In the genomic region with DNA sequence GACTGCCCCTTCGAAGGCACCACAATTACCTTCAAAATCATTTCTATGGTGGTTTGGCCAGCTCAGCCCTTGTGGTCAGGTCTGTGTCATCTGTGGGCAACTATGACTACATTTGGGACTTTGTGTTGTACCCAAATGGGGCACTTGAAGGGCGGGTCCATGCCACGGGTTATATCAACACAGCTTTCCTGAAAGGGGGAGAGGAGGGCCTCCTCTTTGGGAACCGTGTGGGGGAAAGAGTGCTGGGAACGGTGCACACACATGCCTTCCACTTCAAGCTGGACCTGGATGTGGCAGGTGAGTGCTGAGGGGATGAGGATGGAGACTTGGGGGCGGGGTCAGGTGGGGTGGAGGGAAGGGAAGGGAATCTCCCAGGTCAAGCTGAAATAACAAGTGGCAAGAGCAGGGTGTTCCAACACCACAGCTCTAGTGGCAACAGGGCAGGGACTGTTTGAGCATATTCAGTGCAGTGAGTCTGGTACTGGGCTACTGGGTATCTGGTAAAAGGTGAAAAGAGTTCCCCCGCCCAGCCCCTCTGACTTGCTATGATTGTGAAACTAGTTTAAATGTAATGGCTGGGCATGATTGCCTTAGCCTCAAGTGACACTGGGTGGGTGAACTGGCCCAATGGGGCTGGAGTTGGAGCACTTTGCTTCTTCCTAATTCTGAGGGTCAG, we compare ENCODE assay signal across 13 cellular contexts. TPM values are rescaled to one million over a fixed set of nuclear protein-coding genes. Genes with fewer than 3 reads are reported as not detected.
A peak's percentile ranks its signal among the peaks of the same experiment; 100 is the strongest.
DNase-seq lines count a peak whose midpoint lies in the region; ATAC-seq, FAIRE-seq and TF ChIP-seq lines count a peak whose summit lies in the region.
"Had no signal": no experiment of that assay in that cellular context is flagged by ENCODE, and none has a peak within 500 bp of the region (broad histone marks: within the 10 kb centered on the region; RNA-seq: fewer than 3 reads in every experiment).

No MANE protein-coding gene starts in this region.

- peak overlapping the region; percentile 59 to 62 for H3K27ac Mint-ChIP-seq in effector memory CD8-positive, alpha-beta T cell
- H3K27ac Mint-ChIP-seq in neural progenitor cell: no peak overlapping the region

- TF ChIP-seq EP300 in SK-N-SH (IDR thresholded peaks at IDR 0.05; ENCODE audit: borderline replicate concordance in 1 of 2, low read depth in 1 of 2, low read length in 1 of 2): no peak

- H3K4me2 ChIP-seq in SK-N-SH (no peak overlapping the region), neural progenitor cell (no peak overlapping the region)
- H3K4me2 ChIP-seq: A549 had no signal

- H3K4me3 Mint-ChIP-seq in effector memory CD8-positive, alpha-beta T cell: no peak overlapping the region
- no peak overlapping the region for H3K4me3 Mint-ChIP-seq in neural progenitor cell

- H3K27me3 ChIP-seq in SK-N-SH (ENCODE audit: insufficient read depth): no peaks in the 10 kb centered on the region
- no peaks in the 10 kb centered on the region for H3K27me3 ChIP-seq in neural progenitor cell

- H3K9me2 ChIP-seq in SK-N-SH: no peaks in the 10 kb centered on the region

- no peak for TF ChIP-seq RAD21 in SK-N-SH (IDR thresholded peaks at IDR 0.05; ENCODE audit: low read length)

- TF ChIP-seq CTCF in SK-N-SH (IDR thresholded peaks at IDR 0.05) (no peak), neural progenitor cell (IDR thresholded peaks at IDR 0.05) (no peak)

- ATAC-seq in SK-N-SH treated with all-trans-retinoic acid at 6 μM for 48 hours (peak; percentile 5; the same call in 1 of the 3 replicates), GM21786 (IDR thresholded peaks at IDR 0.05; ENCODE audit: unreplicated experiment) (no peak)
- ATAC-seq in effector memory CD8-positive, alpha-beta T cell (replicated peaks): peak; percentile 42
- ATAC-seq: mucosa of descending colon had no signal

- H4K20me1 ChIP-seq in SK-N-SH (ENCODE audit: insufficient read depth) (0 out of 2 replicates have a peak, but pooled peaks cover 10% of the 10 kb centered on the region), neural progenitor cell (ENCODE audit: low read depth) (no peaks in the 10 kb centered on the region)

- FAIRE-seq in RCC 7860 (lab: Jason Lieb, UNC): no peak
- no peak for FAIRE-seq in GM19239 (lab: Jason Lieb, UNC)
- FAIRE-seq: A549 had no signal

- H3K9me3 ChIP-seq in SK-N-SH: no peaks in the 10 kb centered on the region
- H3K9me3 ChIP-seq in neural progenitor cell (ENCODE audit: low read depth): no peaks in the 10 kb centered on the region
- H3K9me3 ChIP-seq: A549, mucosa of descending colon had no signal

- H3K27me3 Mint-ChIP-seq in effector memory CD8-positive, alpha-beta T cell: no peaks in the 10 kb centered on the region
- H3K27me3 Mint-ChIP-seq in neural progenitor cell (ENCODE audit: insufficient read depth, low read depth): peaks cover 5% of the 10 kb centered on the region

- WGBS in SK-N-SH (ENCODE audit: low lambda C conversion rate): 86% methylated on average over 6 of the region's 7 CpGs

- CTCF ChIA-PET in SK-N-SH (lab: Yijun Ruan, JAX): interaction anchor here (1.2 to 4.7 kb wide), 7 partner anchors 12 to 152 kb away, joined by 3 to 34 read pairs (median 19); a partner anchor contains a TSS

- H3K4me1 Mint-ChIP-seq in effector memory CD8-positive, alpha-beta T cell (ENCODE audit: low read depth in 2 of 2): peaks cover 8 to 13% of the 10 kb centered on the region in 2 donors
- no peaks in the 10 kb centered on the region for H3K4me1 Mint-ChIP-seq in neural progenitor cell

- H3F3A ChIP-seq in SK-N-SH (replicated peaks; ENCODE audit: insufficient read depth) (peaks cover 14% of the 10 kb centered on the region), neural progenitor cell (ENCODE audit: low read depth) (peaks cover 22% of the 10 kb centered on the region)

- H3K27ac ChIP-seq in SK-N-SH (ENCODE audit: low read depth in 2 of 2, low read length in 1 of 2): no peak overlapping the region
- no peak overlapping the region for H3K27ac ChIP-seq in neural progenitor cell
- H3K27ac ChIP-seq: SK-N-MC had no signal

- no peak overlapping the region for H2AFZ ChIP-seq in SK-N-SH (ENCODE audit: low read depth)
- no peak overlapping the region for H2AFZ ChIP-seq in neural progenitor cell (replicated peaks)

- peaks cover 21% of the 10 kb centered on the region for H3K36me3 Mint-ChIP-seq in effector memory CD8-positive, alpha-beta T cell (ENCODE audit: insufficient read depth)
- H3K36me3 Mint-ChIP-seq in neural progenitor cell: peaks cover 5% of the 10 kb centered on the region

- no peaks in the 10 kb centered on the region for H3K9me3 Mint-ChIP-seq in effector memory CD8-positive, alpha-beta T cell
- no peaks in the 10 kb centered on the region for H3K9me3 Mint-ChIP-seq in neural progenitor cell

- H3K4me1 ChIP-seq in SK-N-SH (ENCODE audit: control insufficient read depth in 1 of 2, insufficient read depth in 2 of 2, low read depth in 1 of 2, low read length in 1 of 2) (peaks cover 0 to 4% of the 10 kb centered on the region in 2 experiments; a peak in 1 of 4 replicates), neural progenitor cell (no peaks in the 10 kb centered on the region)
- H3K4me1 ChIP-seq: A549 had no signal

- H3K4me3 ChIP-seq in SK-N-SH (ENCODE audit: low read depth in 2 of 2, low read length in 1 of 2) (no peak overlapping the region), neural progenitor cell (no peak overlapping the region)
- H3K4me3 ChIP-seq: A549, mucosa of descending colon, SK-N-MC had no signal

- H3K79me2 ChIP-seq in SK-N-SH (ENCODE audit: insufficient read depth): no peaks in the 10 kb centered on the region
- no peaks in the 10 kb centered on the region for H3K79me2 ChIP-seq in neural progenitor cell (ENCODE audit: low read depth)

- H3K9ac ChIP-seq in SK-N-SH (no peak overlapping the region), neural progenitor cell (no peak overlapping the region)

- POLR2A ChIA-PET in SK-N-SH (lab: Yijun Ruan, JAX): no interaction called here

- DNase-seq in SK-N-SH (no peak), RCC 7860 (ENCODE audit: low spot score) (peak; percentile 46), neural progenitor cell (ENCODE audit: low spot score) (no peak), GM19239 (ENCODE audit: insufficient read length, low spot score) (no peak)
- no peak for DNase-seq in effector memory CD8-positive, alpha-beta T cell
- peak; percentile 49 for DNase-seq in stimulated activated CD4-positive, alpha-beta T cell treated with anti-CD3 and anti-CD28 coated beads, Interleukin-4, amount 100 ng/mL, for 24 hours
- DNase-seq: mucosa of descending colon, NCI-H1417 treated with DMSO at 0.1 percent for 48 hours had no signal

- peaks cover 19 to 48% of the 10 kb centered on the region in 2 experiments for H3K36me3 ChIP-seq in SK-N-SH (replicated peaks in 1 of 2; ENCODE audit: control insufficient read depth in 1 of 2, insufficient read depth in 2 of 2, low read length in 1 of 2)
- H3K36me3 ChIP-seq in neural progenitor cell: no peaks in the 10 kb centered on the region

TF ChIP-seq in SK-N-SH treated with all-trans-retinoic acid at 6 μM for 48 hours, 23 proteins besides CTCF, POLR2A, EP300 and RAD21 (continues in another document):
- TF ChIP-seq, protein P1, sequence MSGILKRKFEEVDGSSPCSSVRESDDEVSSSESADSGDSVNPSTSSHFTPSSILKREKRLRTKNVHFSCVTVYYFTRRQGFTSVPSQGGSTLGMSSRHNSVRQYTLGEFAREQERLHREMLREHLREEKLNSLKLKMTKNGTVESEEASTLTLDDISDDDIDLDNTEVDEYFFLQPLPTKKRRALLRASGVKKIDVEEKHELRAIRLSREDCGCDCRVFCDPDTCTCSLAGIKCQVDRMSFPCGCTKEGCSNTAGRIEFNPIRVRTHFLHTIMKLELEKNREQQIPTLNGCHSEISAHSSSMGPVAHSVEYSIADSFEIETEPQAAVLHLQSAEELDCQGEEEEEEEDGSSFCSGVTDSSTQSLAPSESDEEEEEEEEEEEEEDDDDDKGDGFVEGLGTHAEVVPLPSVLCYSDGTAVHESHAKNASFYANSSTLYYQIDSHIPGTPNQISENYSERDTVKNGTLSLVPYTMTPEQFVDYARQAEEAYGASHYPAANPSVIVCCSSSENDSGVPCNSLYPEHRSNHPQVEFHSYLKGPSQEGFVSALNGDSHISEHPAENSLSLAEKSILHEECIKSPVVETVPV (CRISPR knock-in tag; IDR thresholded peaks at IDR 0.05): no peak

TF ChIP-seq in SK-N-SH, 30 proteins besides CTCF, POLR2A, EP300 and RAD21 (continues in another document):
- no peak for TF ChIP-seq NRF1 (IDR thresholded peaks at IDR 0.05; ENCODE audit: low read depth, low read length)
- no peak for TF ChIP-seq MEF2A (IDR thresholded peaks at IDR 0.05; ENCODE audit: borderline replicate concordance, low read depth)
- TF ChIP-seq FOXJ3 (CRISPR knock-in tag; IDR thresholded peaks at IDR 0.05): no peak

RNA-seq across cellular contexts. Expression of a gene that starts 1.7 kb away (rescaled TPM):
- polyA plus RNA-seq in SK-N-SH (2012; rRNA removed): 0.24 and 0.33 TPM in 2 replicates
- 0.06 and 0.22 TPM in 2 replicates for polyA plus RNA-seq in SK-N-SH (2012; cell fraction: cytosol; rRNA removed)
- 1.3 and 1.4 TPM in 2 replicates for polyA plus RNA-seq in SK-N-SH (2012; cell fraction: nucleus; rRNA removed)
- total RNA-seq in neural progenitor cell (ENCODE audit: low replicate concordance): 1.2 and 2.1 TPM in 2 replicates

RNA-seq across cellular contexts. Expression of a gene that starts 4.9 kb away (rescaled TPM):
- 0.03 and 0.08 TPM in 2 replicates for polyA plus RNA-seq in SK-N-SH (2012; rRNA removed)
- 0.03 TPM in 1 of 2 replicates, not detected in the other for polyA plus RNA-seq in SK-N-SH (2012; cell fraction: cytosol; rRNA removed)
- 0.37 and 0.45 TPM in 2 replicates for polyA plus RNA-seq in SK-N-SH (2012; cell fraction: nucleus; rRNA removed)
- 0.90 TPM in 1 of 2 replicates, not detected in the other for total RNA-seq in neural progenitor cell (ENCODE audit: low replicate concordance)

RNA-seq across cellular contexts. Expression of a gene that starts 12.9 kb away (rescaled TPM):
- 139 and 152 TPM in 2 replicates for polyA plus RNA-seq in SK-N-SH (2012; rRNA removed)
- 173 and 178 TPM in 2 replicates for polyA plus RNA-seq in SK-N-SH (2012; cell fraction: cytosol; rRNA removed)
- 52.0 and 77.9 TPM in 2 replicates for polyA plus RNA-seq in SK-N-SH (2012; cell fraction: nucleus; rRNA removed)
- 106 and 108 TPM in 2 replicates for total RNA-seq in neural progenitor cell (ENCODE audit: low replicate concordance)

RNA-seq across cellular contexts. Expression of a gene that starts 22.0 kb away (rescaled TPM):
- 78.0 and 97.4 TPM in 2 replicates for polyA plus RNA-seq in SK-N-SH (2012; rRNA removed)
- 101 and 109 TPM in 2 replicates for polyA plus RNA-seq in SK-N-SH (2012; cell fraction: cytosol; rRNA removed)
- 68.9 and 110 TPM in 2 replicates for polyA plus RNA-seq in SK-N-SH (2012; cell fraction: nucleus; rRNA removed)
- total RNA-seq in neural progenitor cell (ENCODE audit: low replicate concordance): 42.1 and 54.3 TPM in 2 replicates

RNA-seq across cellular contexts. Expression of a gene that starts 47.4 kb away (rescaled TPM):
- 0.26 TPM in 1 of 2 replicates, not detected in the other for polyA plus RNA-seq in SK-N-SH (2012; rRNA removed)
- polyA plus RNA-seq in SK-N-SH (2012; cell fraction: cytosol; rRNA removed): 0.10 and 0.30 TPM in 2 replicates
- 0.18 and 0.19 TPM in 2 replicates for polyA plus RNA-seq in SK-N-SH (2012; cell fraction: nucleus; rRNA removed)
- 0.06 TPM in 1 of 2 replicates, not detected in the other for total RNA-seq in neural progenitor cell (ENCODE audit: low replicate concordance)
- total RNA-seq: fibroblast of villous mesenchyme had no signal

Comparison
In these comparisons a context has a peak if more than half of its experiments do, and no peak if none do; other contexts are left out.
1. DNase-seq: peak in RCC 7860 (single experiment) and stimulated activated CD4-positive, alpha-beta T cell treated with anti-CD3 and anti-CD28 coated beads, Interleukin-4, amount 100 ng/mL, for 24 hours (single experiment); none in SK-N-SH (single experiment), effector memory CD8-positive, alpha-beta T cell (0 of 3), neural progenitor cell (single experiment) and GM19239 (single experiment).